In the genomic region with DNA sequence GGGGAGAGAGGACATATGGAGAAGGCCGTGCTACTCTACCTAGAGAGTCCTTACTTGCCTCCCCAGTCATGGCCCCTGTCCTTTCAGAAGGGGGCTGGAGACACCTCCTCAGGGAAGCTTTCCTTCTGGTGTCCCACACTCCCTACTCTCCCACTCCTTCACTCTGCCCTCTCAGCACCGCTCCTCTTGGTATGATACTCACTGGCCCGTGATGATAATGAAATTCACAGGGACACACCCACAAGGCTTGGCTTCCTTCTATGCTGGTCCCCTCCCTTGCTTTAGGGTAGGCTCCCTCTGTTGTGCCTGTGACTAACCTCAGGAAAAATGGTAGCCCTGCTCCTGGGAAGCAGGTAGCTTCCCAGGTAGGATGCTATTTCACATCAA, we compare ENCODE assay signal across 1 cellular context.
TF ChIP-seq lines count a peak whose summit lies in the region.

No MANE protein-coding gene starts in this region.

TF ChIP-seq in GM12878, 131 proteins besides CTCF, POLR2A, EP300 and RAD21:
- no peak for TF ChIP-seq E2F8 (IDR thresholded peaks at IDR 0.05; ENCODE audit: low read depth, partially characterized antibody)
- no peak for TF ChIP-seq HCFC1 (IDR thresholded peaks at IDR 0.05; ENCODE audit: low read length)
- TF ChIP-seq, protein P1, sequence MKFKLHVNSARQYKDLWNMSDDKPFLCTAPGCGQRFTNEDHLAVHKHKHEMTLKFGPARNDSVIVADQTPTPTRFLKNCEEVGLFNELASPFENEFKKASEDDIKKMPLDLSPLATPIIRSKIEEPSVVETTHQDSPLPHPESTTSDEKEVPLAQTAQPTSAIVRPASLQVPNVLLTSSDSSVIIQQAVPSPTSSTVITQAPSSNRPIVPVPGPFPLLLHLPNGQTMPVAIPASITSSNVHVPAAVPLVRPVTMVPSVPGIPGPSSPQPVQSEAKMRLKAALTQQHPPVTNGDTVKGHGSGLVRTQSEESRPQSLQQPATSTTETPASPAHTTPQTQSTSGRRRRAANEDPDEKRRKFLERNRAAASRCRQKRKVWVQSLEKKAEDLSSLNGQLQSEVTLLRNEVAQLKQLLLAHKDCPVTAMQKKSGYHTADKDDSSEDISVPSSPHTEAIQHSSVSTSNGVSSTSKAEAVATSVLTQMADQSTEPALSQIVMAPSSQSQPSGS (IDR thresholded peaks at IDR 0.05; ENCODE audit: low read length) = no peak
- no peak for TF ChIP-seq RCOR1 (conservative IDR thresholded peaks at IDR 0.05; ENCODE audit: low read depth, low read length)
- TF ChIP-seq POLR2AphosphoS5 (IDR thresholded peaks at IDR 0.05; ENCODE audit: low read length) = 0 out of 2 replicates have a peak, but pooled peaks have one; percentile 3
- no peak for TF ChIP-seq EED (IDR thresholded peaks at IDR 0.05; ENCODE audit: low read depth)
- TF ChIP-seq, protein P2, sequence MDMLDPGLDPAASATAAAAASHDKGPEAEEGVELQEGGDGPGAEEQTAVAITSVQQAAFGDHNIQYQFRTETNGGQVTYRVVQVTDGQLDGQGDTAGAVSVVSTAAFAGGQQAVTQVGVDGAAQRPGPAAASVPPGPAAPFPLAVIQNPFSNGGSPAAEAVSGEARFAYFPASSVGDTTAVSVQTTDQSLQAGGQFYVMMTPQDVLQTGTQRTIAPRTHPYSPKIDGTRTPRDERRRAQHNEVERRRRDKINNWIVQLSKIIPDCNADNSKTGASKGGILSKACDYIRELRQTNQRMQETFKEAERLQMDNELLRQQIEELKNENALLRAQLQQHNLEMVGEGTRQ (IDR thresholded peaks at IDR 0.05; ENCODE audit: borderline replicate concordance, low read depth, low read length) = no peak
- TF ChIP-seq KLF5 (IDR thresholded peaks at IDR 0.05; ENCODE audit: partially characterized antibody) = no peak
